Comparison of ENCODE assay signal across 26 cellular contexts in the genomic region with DNA sequence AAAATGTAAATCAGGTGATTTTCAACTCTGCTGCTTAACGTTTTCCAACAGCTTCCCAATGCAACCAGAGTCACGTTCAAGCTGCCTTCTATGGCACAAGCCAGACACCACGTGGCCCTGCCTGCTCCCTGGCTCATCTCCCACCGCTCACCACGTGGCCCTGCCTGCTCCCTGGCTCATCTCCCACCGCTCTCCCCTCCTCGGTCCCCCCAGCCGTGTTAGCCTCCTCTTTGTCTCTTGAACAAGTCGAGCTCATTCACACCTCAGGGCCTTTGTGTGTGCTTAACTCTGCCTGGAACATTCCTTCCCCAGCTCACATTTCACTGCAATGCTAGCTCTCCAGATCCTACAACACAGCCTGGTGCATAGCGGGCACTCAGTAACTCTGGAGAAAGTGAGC.
A peak's percentile ranks its signal among the peaks of the same experiment; 100 is the strongest.
DNase-seq lines count a peak whose midpoint lies in the region; ATAC-seq, FAIRE-seq and TF ChIP-seq lines count a peak whose summit lies in the region.
"Had no signal": no experiment of that assay in that cellular context is flagged by ENCODE, and none has a peak within 500 bp of the region (broad histone marks: within the 10 kb centered on the region; RNA-seq: fewer than 3 reads in every experiment).

No MANE protein-coding gene starts in this region.

- FAIRE-seq in kidney (lab: Jason Lieb, UNC), result no peak
- FAIRE-seq: A204.1, G401.6, GM12891, GM19239, H54 had no signal

- no peaks in the 10 kb centered on the region for H3K27me3 ChIP-seq in aorta (ENCODE audit: control insufficient read depth in 1 of 2, insufficient read depth in 2 of 2, low read length in 1 of 2)
- H3K27me3 ChIP-seq: BE2C had no signal

- no peaks in the 10 kb centered on the region for H3K27me3 Mint-ChIP-seq in brain
- H3K27me3 Mint-ChIP-seq: CD4-positive, CD25-positive, alpha-beta regulatory T cell had no signal

- no peak overlapping the region for H3K9ac ChIP-seq in kidney (ENCODE audit: low read length in 2 of 2)

- H3K4me3 ChIP-seq in kidney (ENCODE audit: low read length in 2 of 2), result no peak overlapping the region
- no peak overlapping the region for H3K4me3 ChIP-seq in aorta (ENCODE audit: low read length in 2 of 2)
- H3K4me3 ChIP-seq: GM23338 had no signal

- TF ChIP-seq CTCF in brain (conservative IDR thresholded peaks at IDR 0.05) (no peak), kidney (IDR thresholded peaks at IDR 0.05; ENCODE audit: borderline replicate concordance, extremely low read depth, insufficient read depth) (no peak)

- H3K27ac Mint-ChIP-seq in brain, result peak overlapping the region in 3 of 5 experiments; percentile 23 to 90 (median 39)
- H3K27ac Mint-ChIP-seq: CD4-positive, CD25-positive, alpha-beta regulatory T cell; GM23338; HFFc6 had no signal

- peaks cover 20% of the 10 kb centered on the region for H3K4me1 Mint-ChIP-seq in brain
- H3K4me1 Mint-ChIP-seq: CD4-positive, CD25-positive, alpha-beta regulatory T cell; CD8-positive, alpha-beta memory T cell had no signal

- no peak overlapping the region for H3K4me3 Mint-ChIP-seq in brain
- H3K4me3 Mint-ChIP-seq: CD4-positive, CD25-positive, alpha-beta regulatory T cell; CD8-positive, alpha-beta memory T cell; GM23338; HFFc6 had no signal

- peaks cover 0 to 3% (median 0%) of the 10 kb centered on the region in 5 experiments for H3K9me3 Mint-ChIP-seq in brain
- H3K9me3 Mint-ChIP-seq: GM23338 had no signal

- H3K36me3 Mint-ChIP-seq in brain, result no peaks in the 10 kb centered on the region
- H3K36me3 Mint-ChIP-seq: CD4-positive, CD25-positive, alpha-beta regulatory T cell had no signal

- DNase-seq in kidney (peak; percentile 33), posterior vena cava (ENCODE audit: low spot score) (peak; percentile 62), aorta (peak; percentile 19 to 51), HCEC 1CT (no peak)
- DNase-seq in stimulated activated CD4-positive, alpha-beta T cell treated with anti-CD3 and anti-CD28 coated beads, Interleukin-12 subunit alpha, Interleukin-12 subunit beta, amount 100 ng/mL, for 4 hours, result no peak
- DNase-seq: ACHN; BE2C; C1 segment of cervical spinal cord; CD4-positive, CD25-positive, alpha-beta regulatory T cell; COR-L47; DMS 273 treated with DMSO at 0.1 percent for 48 hours; DMS53; DND-41; EL; HFFc6 had no signal

- 68 to 73% methylated on average over 10 of the region's 10 CpGs for WGBS in aorta, 2 donors

- H3K36me3 ChIP-seq in kidney (ENCODE audit: control insufficient read depth in 1 of 2, insufficient read depth in 2 of 2, low read length in 2 of 2) (no peaks in the 10 kb centered on the region), aorta (ENCODE audit: control insufficient read depth in 1 of 2, insufficient read depth in 2 of 2, low read length in 1 of 2) (no peaks in the 10 kb centered on the region)
- H3K36me3 ChIP-seq: BE2C had no signal

- intact Hi-C loops in kidney (cut with DNase I) (no loop called here), posterior vena cava (cut with DNase I) (no loop called here), aorta (cut with DNase I) (no loop called here)

- no peak overlapping the region for H3K27ac ChIP-seq in kidney (ENCODE audit: low read depth in 2 of 2, low read length in 2 of 2)
- H3K27ac ChIP-seq in aorta (ENCODE audit: low read depth in 1 of 2, low read length in 2 of 2), result no peak overlapping the region
- H3K27ac ChIP-seq: HL-60 had no signal

- H3K4me1 ChIP-seq in kidney (ENCODE audit: control insufficient read depth in 1 of 2, insufficient read depth in 1 of 2, low read depth in 1 of 2, low read length in 2 of 2), result no peaks in the 10 kb centered on the region
- H3K4me1 ChIP-seq in aorta (ENCODE audit: control insufficient read depth in 1 of 2, insufficient read depth in 2 of 2, low read length in 2 of 2), result no peaks in the 10 kb centered on the region
- H3K4me1 ChIP-seq: BE2C had no signal

- ATAC-seq in aorta (ENCODE audit: low FRiP score), result no peak
- ATAC-seq in GM21825 (IDR thresholded peaks at IDR 0.05; ENCODE audit: unreplicated experiment), result no peak
- ATAC-seq: GM23338, HCT116 had no signal

- no peaks in the 10 kb centered on the region for H3K9me3 ChIP-seq in kidney (ENCODE audit: control insufficient read depth in 1 of 2, low read length in 2 of 2)
- peaks cover 2% of the 10 kb centered on the region for H3K9me3 ChIP-seq in aorta (ENCODE audit: control insufficient read depth, low read length)
- H3K9me3 ChIP-seq: BE2C had no signal

Comparison
In these comparisons a context has a peak if more than half of its experiments do, and no peak if none do; other contexts are left out.
1. DNase-seq: peak in kidney (single experiment), posterior vena cava (single experiment) and aorta (2 of 2); none in HCEC 1CT (single experiment) and stimulated activated CD4-positive, alpha-beta T cell treated with anti-CD3 and anti-CD28 coated beads, Interleukin-12 subunit alpha, Interleukin-12 subunit beta, amount 100 ng/mL, for 4 hours (single experiment).